1 cellular context compared by ENCODE assay signal in the genomic region with DNA sequence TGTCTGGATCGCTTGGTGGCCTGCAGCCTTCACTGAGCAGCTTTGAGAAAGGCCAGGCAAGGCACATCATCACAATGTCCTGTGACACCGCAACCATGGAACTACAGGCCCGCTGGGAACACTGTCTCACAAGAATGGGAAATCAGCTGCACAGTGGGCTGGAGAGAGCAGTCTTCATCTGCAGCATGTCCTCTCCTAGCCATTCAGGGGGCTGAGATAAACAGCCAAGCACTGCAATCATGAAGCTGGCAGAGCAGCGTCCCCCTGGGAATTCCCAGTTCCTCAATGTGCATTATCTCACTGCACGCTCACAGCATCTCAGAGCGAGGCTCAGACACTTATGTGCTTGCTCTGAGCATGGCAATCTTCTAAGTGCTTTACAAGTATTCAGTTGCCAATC.
A peak's percentile ranks its signal among the peaks of the same experiment; 100 is the strongest.
TF ChIP-seq lines count a peak whose summit lies in the region.

No MANE protein-coding gene starts in this region.

TF ChIP-seq in neural cell, 6 proteins besides CTCF, POLR2A, EP300 and RAD21 (continued from another document):
- TF ChIP-seq, protein P1, sequence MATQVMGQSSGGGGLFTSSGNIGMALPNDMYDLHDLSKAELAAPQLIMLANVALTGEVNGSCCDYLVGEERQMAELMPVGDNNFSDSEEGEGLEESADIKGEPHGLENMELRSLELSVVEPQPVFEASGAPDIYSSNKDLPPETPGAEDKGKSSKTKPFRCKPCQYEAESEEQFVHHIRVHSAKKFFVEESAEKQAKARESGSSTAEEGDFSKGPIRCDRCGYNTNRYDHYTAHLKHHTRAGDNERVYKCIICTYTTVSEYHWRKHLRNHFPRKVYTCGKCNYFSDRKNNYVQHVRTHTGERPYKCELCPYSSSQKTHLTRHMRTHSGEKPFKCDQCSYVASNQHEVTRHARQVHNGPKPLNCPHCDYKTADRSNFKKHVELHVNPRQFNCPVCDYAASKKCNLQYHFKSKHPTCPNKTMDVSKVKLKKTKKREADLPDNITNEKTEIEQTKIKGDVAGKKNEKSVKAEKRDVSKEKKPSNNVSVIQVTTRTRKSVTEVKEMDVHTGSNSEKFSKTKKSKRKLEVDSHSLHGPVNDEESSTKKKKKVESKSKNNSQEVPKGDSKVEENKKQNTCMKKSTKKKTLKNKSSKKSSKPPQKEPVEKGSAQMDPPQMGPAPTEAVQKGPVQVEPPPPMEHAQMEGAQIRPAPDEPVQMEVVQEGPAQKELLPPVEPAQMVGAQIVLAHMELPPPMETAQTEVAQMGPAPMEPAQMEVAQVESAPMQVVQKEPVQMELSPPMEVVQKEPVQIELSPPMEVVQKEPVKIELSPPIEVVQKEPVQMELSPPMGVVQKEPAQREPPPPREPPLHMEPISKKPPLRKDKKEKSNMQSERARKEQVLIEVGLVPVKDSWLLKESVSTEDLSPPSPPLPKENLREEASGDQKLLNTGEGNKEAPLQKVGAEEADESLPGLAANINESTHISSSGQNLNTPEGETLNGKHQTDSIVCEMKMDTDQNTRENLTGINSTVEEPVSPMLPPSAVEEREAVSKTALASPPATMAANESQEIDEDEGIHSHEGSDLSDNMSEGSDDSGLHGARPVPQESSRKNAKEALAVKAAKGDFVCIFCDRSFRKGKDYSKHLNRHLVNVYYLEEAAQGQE (IDR thresholded peaks at IDR 0.05; ENCODE audit: borderline replicate concordance), result peak; percentile 63
- TF ChIP-seq SMC3 (conservative IDR thresholded peaks at IDR 0.05; ENCODE audit: poor library complexity) (no peak), EZH2 (IDR thresholded peaks at IDR 0.05; ENCODE audit: borderline replicate concordance, insufficient read depth, low read length, poor library complexity, severe bottlenecking) (no peak), TAF1 (IDR thresholded peaks at IDR 0.05; ENCODE audit: low read depth) (no peak)
